Comparison of ENCODE assay signal across 33 cellular contexts in the genomic region with DNA sequence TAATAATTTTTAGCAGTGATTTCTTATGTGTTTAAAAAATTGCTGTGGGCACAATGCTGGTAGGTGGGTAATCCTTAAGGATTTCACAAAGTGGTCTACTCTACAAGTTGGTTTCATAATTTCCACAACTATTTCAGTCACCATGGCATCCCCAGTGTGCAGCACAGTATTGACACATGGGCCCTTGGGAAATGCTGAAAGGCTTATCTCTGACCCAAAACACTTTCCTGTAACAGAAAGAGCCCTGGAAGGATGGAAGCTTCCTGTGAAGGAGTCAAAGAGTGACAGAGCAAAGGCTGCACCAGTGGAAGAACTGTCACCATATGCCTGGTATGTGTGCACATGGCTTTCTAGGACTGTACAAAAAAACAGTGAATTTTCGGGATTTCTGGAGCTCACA.
A peak's percentile ranks its signal among the peaks of the same experiment; 100 is the strongest.
DNase-seq lines count a peak whose midpoint lies in the region; ATAC-seq and TF ChIP-seq lines count a peak whose summit lies in the region.
"Had no signal": no experiment of that assay in that cellular context is flagged by ENCODE, and none has a peak within 500 bp of the region (broad histone marks: within the 10 kb centered on the region; RNA-seq: fewer than 3 reads in every experiment).

No MANE protein-coding gene starts in this region.

- H3K27me3 ChIP-seq in BLaER1 treated with 17β-estradiol and CSF1 and Interleukin-3, amounts not matched to agents 10 nM and 100 nM, result no peaks in the 10 kb centered on the region
- no peaks in the 10 kb centered on the region for H3K27me3 ChIP-seq in brain microvascular endothelial cell (replicated peaks)
- no peaks in the 10 kb centered on the region for H3K27me3 ChIP-seq in SK-N-SH (ENCODE audit: insufficient read depth)
- H3K27me3 ChIP-seq: left lung, MG63, upper lobe of left lung had no signal

- CTCF ChIA-PET in SK-N-SH (lab: Yijun Ruan, JAX), result interaction anchor here (0.6 kb wide), 1 partner anchor 26 kb away, joined by 3 read pairs; no protein-coding TSS in a partner anchor

- peaks cover 3% of the 10 kb centered on the region for H3F3A ChIP-seq in SK-N-SH (replicated peaks; ENCODE audit: insufficient read depth)

- H2AFZ ChIP-seq in SK-N-SH (ENCODE audit: low read depth), result no peak overlapping the region

- no peak for ATAC-seq in left colon
- ATAC-seq: activated CD8-positive, alpha-beta T cell treated with anti-CD3 and anti-CD28 coated beads for 36 hours; GM12878; left lung; naive thymus-derived CD4-positive, alpha-beta T cell; Panc1; psoas muscle; stimulated activated memory B cell treated with anti-CD40 and anti-IgM and Interleukin-4, amounts not matched to agents 10 μg/mL and 1 μg/mL and 100 μg/mL, for 72 hours; T-helper 17 cell had no signal

- no peak for TF ChIP-seq CTCF in brain microvascular endothelial cell (IDR thresholded peaks at IDR 0.05; ENCODE audit: low read depth, low read length, missing control alignments)
- no peak for TF ChIP-seq CTCF in type B pancreatic cell (conservative IDR thresholded peaks at IDR 0.05)
- TF ChIP-seq CTCF in SK-N-SH (IDR thresholded peaks at IDR 0.05), result no peak

- no peak overlapping the region for H3K4me3 ChIP-seq in BLaER1 treated with 17β-estradiol and CSF1 and Interleukin-3, amounts not matched to agents 10 nM and 100 nM
- H3K4me3 ChIP-seq in brain microvascular endothelial cell (ENCODE audit: low read depth, low read length) (no peak overlapping the region), SK-N-SH (ENCODE audit: low read depth in 2 of 2, low read length in 1 of 2) (no peak overlapping the region)
- H3K4me3 ChIP-seq: GM12878, left lung, MG63, psoas muscle, skin epidermis, upper lobe of left lung had no signal

- H3K9me3 Mint-ChIP-seq in type B pancreatic cell, result peaks cover 8% of the 10 kb centered on the region

- no peaks in the 10 kb centered on the region for H3K4me1 Mint-ChIP-seq in type B pancreatic cell (ENCODE audit: unreplicated experiment)
- H3K4me1 Mint-ChIP-seq: mesothelial cell of epicardium; stimulated activated memory B cell treated with anti-CD40 and anti-IgM and Interleukin-4, amounts not matched to agents 10 μg/mL and 1 μg/mL and 100 μg/mL, for 72 hours had no signal

- peaks cover 13 to 17% (median 14%) of the 10 kb centered on the region in 11 experiments for H3K9me3 ChIP-seq in BLaER1 treated with 17β-estradiol and CSF1 and Interleukin-3, amounts not matched to agents 10 nM and 100 nM (replicated peaks in 1 of 11)
- no peaks in the 10 kb centered on the region for H3K9me3 ChIP-seq in SK-N-SH
- H3K9me3 ChIP-seq: left lung, MG63, psoas muscle, upper lobe of left lung had no signal

- H4K20me1 ChIP-seq in BLaER1 treated with 17β-estradiol and CSF1 and Interleukin-3, amounts not matched to agents 10 nM and 100 nM, result no peaks in the 10 kb centered on the region
- H4K20me1 ChIP-seq in SK-N-SH (ENCODE audit: insufficient read depth), result no peaks in the 10 kb centered on the region

- in situ Hi-C loops in brain microvascular endothelial cell (cut with HindIII; ENCODE audit: low pct_ligation_motif_present, low sequenced_read_pairs), result no loop called here

- peak; percentile 21 for DNase-seq in GF-D8 (lab: John Stamatoyannopoulos, UW)
- peak; percentile 19 for DNase-seq in brain microvascular endothelial cell
- peak; percentile 3 for DNase-seq in medulla oblongata (ENCODE audit: extremely low spot score)
- DNase-seq in left colon, result no peak
- no peak for DNase-seq in type B pancreatic cell (ENCODE audit: extremely low spot score, unreplicated experiment)
- DNase-seq in SK-N-SH, result no peak
- DNase-seq: activated CD4-positive, alpha-beta T cell treated with anti-CD3 and anti-CD28 coated beads for 1 hour; activated CD8-positive, alpha-beta T cell treated with anti-CD3 and anti-CD28 coated beads for 36 hours; activated naive CD4-positive, alpha-beta T cell treated with anti-CD3 and anti-CD28 coated beads, Interleukin-2, amount 50 U/mL, for 16 hours; amygdala; CD4-positive, CD25-positive, alpha-beta regulatory T cell; effector CD4-positive, alpha-beta T cell; GOT3; KG1; left lung; MG63; naive thymus-derived CD4-positive, alpha-beta T cell; NCI-H1417; NCI-H2029; NCI-H2227 treated with DMSO at 0.1 percent for 48 hours; NCI-H526 treated with DMSO at 0.1 percent for 48 hours; psoas muscle; Right ventricle myocardium superior; T-helper 17 cell; upper lobe of left lung had no signal

- no peak for TF ChIP-seq EP300 in SK-N-SH (IDR thresholded peaks at IDR 0.05; ENCODE audit: borderline replicate concordance in 1 of 2, low read depth in 1 of 2, low read length in 1 of 2)

- no peak overlapping the region for H3K4me3 Mint-ChIP-seq in type B pancreatic cell
- H3K4me3 Mint-ChIP-seq: activated CD8-positive, alpha-beta T cell treated with anti-CD3 and anti-CD28 coated beads for 36 hours; CD4-positive, CD25-positive, alpha-beta regulatory T cell; mesothelial cell of epicardium; naive thymus-derived CD4-positive, alpha-beta T cell; stimulated activated memory B cell treated with anti-CD40 and anti-IgM and Interleukin-4, amounts not matched to agents 10 μg/mL and 1 μg/mL and 100 μg/mL, for 72 hours; T-helper 17 cell had no signal

- WGBS in SK-N-SH (ENCODE audit: low lambda C conversion rate), result 88% methylated on average over 1 of the region's 1 CpG

- H3K27ac ChIP-seq in BLaER1 treated with 17β-estradiol and CSF1 and Interleukin-3, amounts not matched to agents 10 nM and 100 nM, result peak overlapping the region in 3 of 11 experiments; percentile 29 to 51 (median 50); a peak in 4 of 22 replicates
- no peak overlapping the region for H3K27ac ChIP-seq in brain microvascular endothelial cell
- no peak overlapping the region for H3K27ac ChIP-seq in SK-N-SH (ENCODE audit: low read depth in 2 of 2, low read length in 1 of 2)
- H3K27ac ChIP-seq: epithelial cell of prostate, left lung, psoas muscle, skin epidermis, upper lobe of left lung had no signal

- no peak overlapping the region for H3K9ac ChIP-seq in BLaER1 treated with 17β-estradiol and CSF1 and Interleukin-3, amounts not matched to agents 10 nM and 100 nM
- no peak overlapping the region for H3K9ac ChIP-seq in SK-N-SH

- H3K27ac Mint-ChIP-seq in type B pancreatic cell, result no peak overlapping the region
- H3K27ac Mint-ChIP-seq: activated CD8-positive, alpha-beta T cell treated with anti-CD3 and anti-CD28 coated beads for 36 hours; activated T-helper 2 cell treated with anti-CD3 and anti-CD28 coated beads, Interferon-gamma antibody, Interleukin-2, Interleukin-4, amounts not matched to agents 10 μg/mL and 5 μg/mL and 100 μg/mL, durations not matched to agents 14 hours and 24 hours and 36 hours; CD4-positive, CD25-positive, alpha-beta regulatory T cell; mesothelial cell of epicardium; stimulated activated memory B cell treated with anti-CD40 and anti-IgM and Interleukin-4, amounts not matched to agents 10 μg/mL and 1 μg/mL and 100 μg/mL, for 72 hours had no signal

- H3K9me2 ChIP-seq in SK-N-SH, result no peaks in the 10 kb centered on the region

- peaks cover 0 to 21% (median 11%) of the 10 kb centered on the region in 10 experiments; a peak in 14 of 20 replicates for H3K4me1 ChIP-seq in BLaER1 treated with 17β-estradiol and CSF1 and Interleukin-3, amounts not matched to agents 10 nM and 100 nM
- H3K4me1 ChIP-seq in SK-N-SH (ENCODE audit: control insufficient read depth in 1 of 2, insufficient read depth in 2 of 2, low read depth in 1 of 2, low read length in 1 of 2), result no peaks in the 10 kb centered on the region; a peak in 1 of 4 replicates
- H3K4me1 ChIP-seq: left lung, upper lobe of left lung had no signal

- no peaks in the 10 kb centered on the region for H3K27me3 Mint-ChIP-seq in type B pancreatic cell
- H3K27me3 Mint-ChIP-seq: activated CD8-positive, alpha-beta T cell treated with anti-CD3 and anti-CD28 coated beads for 36 hours; CD4-positive, CD25-positive, alpha-beta regulatory T cell; stimulated activated memory B cell treated with anti-CD40 and anti-IgM and Interleukin-4, amounts not matched to agents 10 μg/mL and 1 μg/mL and 100 μg/mL, for 72 hours; T-helper 17 cell had no signal

- intact Hi-C loops in left colon (cut with DNase I, micrococcal nuclease), result no loop called here

- peaks cover 9% of the 10 kb centered on the region for H3K36me3 Mint-ChIP-seq in type B pancreatic cell

- peak overlapping the region in 8 of 11 experiments; percentile 35 to 70 (median 46); a peak in 15 of 22 replicates for H3K4me2 ChIP-seq in BLaER1 treated with 17β-estradiol and CSF1 and Interleukin-3, amounts not matched to agents 10 nM and 100 nM
- H3K4me2 ChIP-seq in SK-N-SH, result no peak overlapping the region

- TF ChIP-seq RAD21 in SK-N-SH (IDR thresholded peaks at IDR 0.05; ENCODE audit: low read length), result no peak

- POLR2A ChIA-PET in SK-N-SH (lab: Yijun Ruan, JAX), result no interaction called here

- H3K79me2 ChIP-seq in SK-N-SH (ENCODE audit: insufficient read depth), result no peaks in the 10 kb centered on the region

- H3K36me3 ChIP-seq in BLaER1 treated with 17β-estradiol and CSF1 and Interleukin-3, amounts not matched to agents 10 nM and 100 nM, result peaks cover 0 to 14% (median 7%) of the 10 kb centered on the region in 11 experiments; a peak in 11 of 22 replicates
- no peaks in the 10 kb centered on the region for H3K36me3 ChIP-seq in brain microvascular endothelial cell (replicated peaks)
- no peaks in the 10 kb centered on the region for H3K36me3 ChIP-seq in SK-N-SH (replicated peaks in 1 of 2; ENCODE audit: control insufficient read depth in 1 of 2, insufficient read depth in 2 of 2, low read length in 1 of 2)
- H3K36me3 ChIP-seq: MG63, upper lobe of left lung had no signal

TF ChIP-seq in SK-N-SH, 30 proteins besides CTCF, POLR2A, EP300 and RAD21:
- no peak for TF ChIP-seq TEAD4 (IDR thresholded peaks at IDR 0.05; ENCODE audit: borderline replicate concordance, insufficient read depth)
- no peak for TF ChIP-seq GATA2 (CRISPR knock-in tag; IDR thresholded peaks at IDR 0.05)
- TF ChIP-seq, protein P1, sequence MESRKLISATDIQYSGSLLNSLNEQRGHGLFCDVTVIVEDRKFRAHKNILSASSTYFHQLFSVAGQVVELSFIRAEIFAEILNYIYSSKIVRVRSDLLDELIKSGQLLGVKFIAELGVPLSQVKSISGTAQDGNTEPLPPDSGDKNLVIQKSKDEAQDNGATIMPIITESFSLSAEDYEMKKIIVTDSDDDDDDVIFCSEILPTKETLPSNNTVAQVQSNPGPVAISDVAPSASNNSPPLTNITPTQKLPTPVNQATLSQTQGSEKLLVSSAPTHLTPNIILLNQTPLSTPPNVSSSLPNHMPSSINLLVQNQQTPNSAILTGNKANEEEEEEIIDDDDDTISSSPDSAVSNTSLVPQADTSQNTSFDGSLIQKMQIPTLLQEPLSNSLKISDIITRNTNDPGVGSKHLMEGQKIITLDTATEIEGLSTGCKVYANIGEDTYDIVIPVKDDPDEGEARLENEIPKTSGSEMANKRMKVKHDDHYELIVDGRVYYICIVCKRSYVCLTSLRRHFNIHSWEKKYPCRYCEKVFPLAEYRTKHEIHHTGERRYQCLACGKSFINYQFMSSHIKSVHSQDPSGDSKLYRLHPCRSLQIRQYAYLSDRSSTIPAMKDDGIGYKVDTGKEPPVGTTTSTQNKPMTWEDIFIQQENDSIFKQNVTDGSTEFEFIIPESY (IDR thresholded peaks at IDR 0.05; ENCODE audit: borderline replicate concordance, low read depth), result no peak

Comparison
In these comparisons a context has a peak if more than half of its experiments do, and no peak if none do; other contexts are left out.
1. DNase-seq: peak in GF-D8 (single experiment), brain microvascular endothelial cell (single experiment) and medulla oblongata (single experiment); none in left colon (0 of 2), type B pancreatic cell (single experiment) and SK-N-SH (single experiment).